ENCODE assay signal across 40 cellular contexts in the genomic region with DNA sequence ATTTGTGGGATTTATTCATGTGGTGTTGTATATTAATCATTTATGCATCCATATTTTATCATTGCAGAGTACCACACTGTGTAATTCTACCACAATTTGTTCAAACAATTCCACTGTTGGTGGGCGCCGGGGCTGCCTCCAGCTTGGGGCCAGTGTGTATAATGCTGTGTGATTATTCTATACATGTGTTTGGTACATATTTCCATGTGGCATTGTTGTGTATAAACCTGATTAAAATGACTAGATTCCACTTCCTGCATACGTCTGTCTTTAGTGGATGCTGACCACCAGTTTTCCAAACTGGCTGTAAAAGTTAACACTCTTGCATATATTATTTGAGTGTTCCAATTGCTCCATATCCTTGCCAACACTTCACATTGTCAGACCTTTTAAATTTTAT.
"Had no signal": no experiment of that assay in that cellular context is flagged by ENCODE, and none has a peak within 500 bp of the region (broad histone marks: within the 10 kb centered on the region; RNA-seq: fewer than 3 reads in every experiment).

No MANE protein-coding gene starts in this region.

- H3K27ac ChIP-seq: adrenal gland, ascending aorta, body of pancreas, brain microvascular endothelial cell, breast epithelium, cardiac muscle cell had no signal

- H3K4me1 ChIP-seq: adrenal gland, ascending aorta, body of pancreas, breast epithelium had no signal

- H3K4me3 ChIP-seq: adrenal gland, ascending aorta, body of pancreas, breast epithelium, cardiac muscle cell had no signal

- H3K4me1 Mint-ChIP-seq: activated naive CD4-positive, alpha-beta T cell treated with anti-CD3 and anti-CD28 coated beads, Interleukin-2, amount 10 ng/mL, durations not matched to agents 7 days and 5 days; activated naive CD4-positive, alpha-beta T cell treated with anti-CD3 and anti-CD28 coated beads, Interleukin-2, amount 50 U/mL, for 24 hours; activated naive CD8-positive, alpha-beta T cell treated with anti-CD3 and anti-CD28 coated beads for 36 hours; activated naive CD8-positive, alpha-beta T cell treated with anti-CD3 and anti-CD28 coated beads, Interleukin-2, amount 10 ng/mL, durations not matched to agents 7 days and 5 days; activated naive CD8-positive, alpha-beta T cell treated with anti-CD3 and anti-CD28 coated beads, Interleukin-2, amount 50 U/mL, for 24 hours; activated T-helper 17 cell treated with anti-CD3 and anti-CD28 coated beads, Interleukin-2, amount 50 U/mL, for 72 hours; brain; central memory CD8-positive, alpha-beta T cell had no signal

- FAIRE-seq: astrocyte, bronchial epithelial cell had no signal

- H3K27me3 ChIP-seq: adrenal gland, ascending aorta, body of pancreas, brain microvascular endothelial cell, cardiac muscle cell had no signal

- H3K27ac Mint-ChIP-seq: activated naive CD4-positive, alpha-beta T cell treated with anti-CD3 and anti-CD28 coated beads for 36 hours; activated naive CD4-positive, alpha-beta T cell treated with anti-CD3 and anti-CD28 coated beads, Interleukin-2, amount 10 ng/mL, durations not matched to agents 7 days and 5 days; activated naive CD4-positive, alpha-beta T cell treated with anti-CD3 and anti-CD28 coated beads, Interleukin-2, amount 50 U/mL, for 24 hours; activated naive CD4-positive, alpha-beta T cell treated with anti-CD3 and anti-CD28 coated beads, Interleukin-2, amount 50 U/mL, for 72 hours; activated naive CD8-positive, alpha-beta T cell; activated naive CD8-positive, alpha-beta T cell treated with anti-CD3 and anti-CD28 coated beads for 36 hours; activated naive CD8-positive, alpha-beta T cell treated with anti-CD3 and anti-CD28 coated beads, Interleukin-2, amount 10 ng/mL, durations not matched to agents 7 days and 5 days; activated naive CD8-positive, alpha-beta T cell treated with anti-CD3 and anti-CD28 coated beads, Interleukin-2, amount 50 U/mL, for 24 hours; activated T-cell treated with anti-CD3 and anti-CD28 coated beads, Interleukin-2, amount 50 U/mL, for 24 hours; activated T-cell treated with anti-CD3 and anti-CD28 coated beads, Interleukin-2, amount 50 U/mL, for 72 hours; activated T-helper 1 cell treated with anti-CD3 and anti-CD28 coated beads, Interleukin-12 subunit alpha, Interleukin-12 subunit beta, Interleukin-2, Interleukin-4 antibody, amounts not matched to agents 30 ng/mL and 10 ng/mL and 1 ng/mL, durations not matched to agents 14 hours and 24 hours and 36 hours; activated T-helper 17 cell treated with anti-CD3 and anti-CD28 coated beads, Interleukin-2, amount 50 U/mL, for 72 hours; activated T-helper 2 cell treated with anti-CD3 and anti-CD28 coated beads, Interferon-gamma antibody, Interleukin-2, Interleukin-4, amounts not matched to agents 10 μg/mL and 5 μg/mL and 100 μg/mL, durations not matched to agents 14 hours and 24 hours and 36 hours; brain had no signal

- H3K36me3 ChIP-seq: adrenal gland, ascending aorta, brain microvascular endothelial cell, breast epithelium, cardiac muscle cell had no signal

- DNase-seq: activated effector memory CD4-positive, alpha-beta T cell treated with anti-CD3 and anti-CD28 coated beads, Interleukin-2, amount 50 U/mL, for 16 hours; activated effector memory CD4-positive, alpha-beta T cell treated with Interleukin-2 at 50 U/mL for 16 hours; activated gamma-delta T cell; activated gamma-delta T cell treated with Interleukin-2 at 50 U/mL for 16 hours; activated naive CD4-positive, alpha-beta T cell; activated naive CD4-positive, alpha-beta T cell treated with anti-CD3 and anti-CD28 coated beads for 36 hours; activated naive CD4-positive, alpha-beta T cell treated with anti-CD3 and anti-CD28 coated beads, Interleukin-2, amount 10 ng/mL, durations not matched to agents 7 days and 5 days; activated naive CD4-positive, alpha-beta T cell treated with anti-CD3 and anti-CD28 coated beads, Interleukin-2, amount 50 U/mL, for 16 hours; activated naive CD4-positive, alpha-beta T cell treated with Interleukin-2 at 50 U/mL for 16 hours; activated naive CD8-positive, alpha-beta T cell treated with anti-CD3 and anti-CD28 coated beads for 36 hours; activated naive CD8-positive, alpha-beta T cell treated with anti-CD3 and anti-CD28 coated beads, Interleukin-2, amount 10 ng/mL, durations not matched to agents 7 days and 5 days; activated naive CD8-positive, alpha-beta T cell treated with anti-CD3 and anti-CD28 coated beads, Interleukin-2, amount 50 U/mL, for 24 hours; activated T-cell treated with anti-CD3 and anti-CD28 coated beads, Interleukin-2, amount 50 U/mL, for 1 hour; activated T-cell treated with anti-CD3 and anti-CD28 coated beads, Interleukin-2, amount 50 U/mL, for 24 hours; activated T-cell treated with anti-CD3 and anti-CD28 coated beads, Interleukin-2, amount 50 U/mL, for 4 hours; activated T-cell treated with anti-CD3 and anti-CD28 coated beads, Interleukin-2, amount 50 U/mL, for 48 hours; activated T-cell treated with anti-CD3 and anti-CD28 coated beads, Interleukin-2, amount 50 U/mL, for 72 hours; adrenal gland; amniotic stem cell; amygdala; anterior cingulate cortex; aorta; body of pancreas; brain microvascular endothelial cell; caudate nucleus; central memory CD4-positive, alpha-beta T cell; cerebellar nuclear complex had no signal

- ATAC-seq: activated naive CD4-positive, alpha-beta T cell treated with anti-CD3 and anti-CD28 coated beads, Interleukin-2, amount 50 U/mL, for 72 hours; activated naive CD8-positive, alpha-beta T cell treated with anti-CD3 and anti-CD28 coated beads, Interleukin-2, amount 50 U/mL, for 24 hours; activated T-cell treated with anti-CD3 and anti-CD28 coated beads, Interleukin-2, amount 50 U/mL, for 4 hours; activated T-cell treated with anti-CD3 and anti-CD28 coated beads, Interleukin-2, amount 50 U/mL, for 72 hours; activated T-helper 17 cell treated with anti-CD3 and anti-CD28 coated beads, Interleukin-2, amount 50 U/mL, for 72 hours; body of pancreas had no signal

- H3K9me3 ChIP-seq: adrenal gland, ascending aorta, body of pancreas had no signal

- H3K9me3 Mint-ChIP-seq: activated T-helper 1 cell treated with anti-CD3 and anti-CD28 coated beads, Interleukin-12 subunit alpha, Interleukin-12 subunit beta, Interleukin-2, Interleukin-4 antibody, amounts not matched to agents 30 ng/mL and 10 ng/mL and 1 ng/mL, durations not matched to agents 14 hours and 24 hours and 36 hours; activated T-helper 2 cell treated with anti-CD3 and anti-CD28 coated beads, Interferon-gamma antibody, Interleukin-2, Interleukin-4, amounts not matched to agents 10 μg/mL and 5 μg/mL and 100 μg/mL, durations not matched to agents 14 hours and 24 hours and 36 hours had no signal

- H3K4me3 Mint-ChIP-seq: activated naive CD4-positive, alpha-beta T cell treated with anti-CD3 and anti-CD28 coated beads for 36 hours; activated naive CD4-positive, alpha-beta T cell treated with anti-CD3 and anti-CD28 coated beads, Interleukin-2, amount 10 ng/mL, durations not matched to agents 7 days and 5 days; activated naive CD4-positive, alpha-beta T cell treated with anti-CD3 and anti-CD28 coated beads, Interleukin-2, amount 50 U/mL, for 24 hours; activated naive CD8-positive, alpha-beta T cell; activated naive CD8-positive, alpha-beta T cell treated with anti-CD3 and anti-CD28 coated beads for 36 hours; activated naive CD8-positive, alpha-beta T cell treated with anti-CD3 and anti-CD28 coated beads, Interleukin-2, amount 10 ng/mL, durations not matched to agents 7 days and 5 days; activated naive CD8-positive, alpha-beta T cell treated with anti-CD3 and anti-CD28 coated beads, Interleukin-2, amount 50 U/mL, for 24 hours; activated T-cell treated with anti-CD3 and anti-CD28 coated beads, Interleukin-2, amount 50 U/mL, for 24 hours; activated T-cell treated with anti-CD3 and anti-CD28 coated beads, Interleukin-2, amount 50 U/mL, for 4 hours; activated T-cell treated with anti-CD3 and anti-CD28 coated beads, Interleukin-2, amount 50 U/mL, for 72 hours; activated T-helper 1 cell treated with anti-CD3 and anti-CD28 coated beads, Interleukin-12 subunit alpha, Interleukin-12 subunit beta, Interleukin-2, Interleukin-4 antibody, amounts not matched to agents 30 ng/mL and 10 ng/mL and 1 ng/mL, durations not matched to agents 14 hours and 24 hours and 36 hours; activated T-helper 17 cell treated with anti-CD3 and anti-CD28 coated beads, Interleukin-2, amount 50 U/mL, for 72 hours; brain; central memory CD8-positive, alpha-beta T cell had no signal

- H3K36me3 Mint-ChIP-seq: activated naive CD4-positive, alpha-beta T cell treated with anti-CD3 and anti-CD28 coated beads, Interleukin-2, amount 10 ng/mL, durations not matched to agents 7 days and 5 days; activated naive CD4-positive, alpha-beta T cell treated with anti-CD3 and anti-CD28 coated beads, Interleukin-2, amount 50 U/mL, for 24 hours; activated naive CD4-positive, alpha-beta T cell treated with anti-CD3 and anti-CD28 coated beads, Interleukin-2, amount 50 U/mL, for 72 hours; activated naive CD8-positive, alpha-beta T cell; activated naive CD8-positive, alpha-beta T cell treated with anti-CD3 and anti-CD28 coated beads for 36 hours; activated naive CD8-positive, alpha-beta T cell treated with anti-CD3 and anti-CD28 coated beads, Interleukin-2, amount 10 ng/mL, durations not matched to agents 7 days and 5 days; brain had no signal

- H3K27me3 Mint-ChIP-seq: activated naive CD4-positive, alpha-beta T cell treated with anti-CD3 and anti-CD28 coated beads, Interleukin-2, amount 10 ng/mL, durations not matched to agents 7 days and 5 days; activated naive CD8-positive, alpha-beta T cell had no signal
